In genomic region chr15:92323480-92323879, GRCh38 we compare ENCODE assay signal across 15 cellular contexts.
DNase-seq lines count a peak whose midpoint lies in the region; ATAC-seq, FAIRE-seq and TF ChIP-seq lines count a peak whose summit lies in the region.
"Had no signal": no experiment of that assay in that cellular context is flagged by ENCODE, and none has a peak within 500 bp of the region (broad histone marks: within the 10 kb centered on the region; RNA-seq: fewer than 3 reads in every experiment).

No MANE protein-coding gene starts in this region.

- H3K4me1 ChIP-seq in SK-N-SH (ENCODE audit: control insufficient read depth in 1 of 2, insufficient read depth in 2 of 2, low read depth in 1 of 2, low read length in 1 of 2) (peaks cover 0 to 16% of the 10 kb centered on the region in 2 experiments; a peak in 1 of 4 replicates), GM12878 (ENCODE audit: control insufficient read depth, insufficient read depth, low read length) (no peaks in the 10 kb centered on the region), smooth muscle cell (ENCODE audit: low read depth) (peaks cover 12% of the 10 kb centered on the region), BE2C (peaks cover 5% of the 10 kb centered on the region)
- H3K4me1 ChIP-seq: Caco-2 had no signal

- RAD21 ChIA-PET in GM12878 (lab: Charles Lee; ENCODE audit: unreplicated experiment), result no interaction called here

- H3K4me2 ChIP-seq in SK-N-SH (no peak overlapping the region), GM12878 (ENCODE audit: control insufficient read depth, insufficient read depth) (no peak overlapping the region), smooth muscle cell (no peak overlapping the region)

- CTCF ChIA-PET in SK-N-SH (lab: Yijun Ruan, JAX) (interaction anchor here (0.8 to 1.4 kb wide), 2 partner anchors 19 to 226 kb away, joined by 3 to 4 read pairs; no protein-coding TSS in a partner anchor), GM12878 (lab: Yijun Ruan, JAX) (no interaction called here)

- no peaks in the 10 kb centered on the region for H3K27me3 ChIP-seq in SK-N-SH (ENCODE audit: insufficient read depth)
- no peaks in the 10 kb centered on the region; a peak in 1 of 4 replicates for H3K27me3 ChIP-seq in GM12878 (replicated peaks in 1 of 2; ENCODE audit: control insufficient read depth in 2 of 2, insufficient read depth in 2 of 2, low read length in 1 of 2)
- H3K27me3 ChIP-seq in smooth muscle cell (ENCODE audit: low read depth), result peaks cover 27% of the 10 kb centered on the region
- H3K27me3 ChIP-seq in BE2C, result peaks cover 5% of the 10 kb centered on the region; the same call in 1 of the 2 replicates

- ATAC-seq in SK-N-SH treated with all-trans-retinoic acid at 6 μM for 48 hours (no peak), GM12878 (no peak)
- ATAC-seq: CD8-positive, alpha-beta T cell; HepG2 had no signal

- intact Hi-C loops in GM12878 (cut with micrococcal nuclease; ENCODE audit: unreplicated experiment), result no loop called here

- FAIRE-seq in GM12878 (lab: Jason Lieb, UNC), result no peak
- FAIRE-seq: G401.6, HepG2, HTR-8/SVneo had no signal

- in situ Hi-C loops in GM12878 (cut with MboI), result no loop called here

- TF ChIP-seq POLR2A in GM12878 (IDR thresholded peaks at IDR 0.05; ENCODE audit: low read depth, low read length), result no peak

- TF ChIP-seq RAD21 in SK-N-SH (IDR thresholded peaks at IDR 0.05; ENCODE audit: low read length), result no peak
- TF ChIP-seq RAD21 in GM12878 (IDR thresholded peaks at IDR 0.05; ENCODE audit: insufficient read depth, low read depth, low read length), result no peak

- POLR2A ChIA-PET in SK-N-SH (lab: Yijun Ruan, JAX), result no interaction called here
- POLR2A ChIA-PET in GM12878 (lab: Charles Lee), result no interaction called here

- WGBS in SK-N-SH (ENCODE audit: low lambda C conversion rate), result 22% methylated on average over 3 of the region's 3 CpGs
- 6% methylated on average over 3 of the region's 3 CpGs for whole genome bisulfite sequencing in GM12878 (ENCODE audit: insufficient coverage, insufficient replicate concordance, low lambda C conversion rate, missing lambda C conversion rate)
- 98% methylated on average over 3 of the region's 3 CpGs for WGBS in smooth muscle cell (ENCODE audit: low lambda C conversion rate)

- SMC1A ChIA-PET in GM12878 (lab: Charles Lee; ENCODE audit: uncharacterized antibody, unreplicated experiment), result no interaction called here

- no peak for TF ChIP-seq EP300 in SK-N-SH (IDR thresholded peaks at IDR 0.05; ENCODE audit: borderline replicate concordance in 1 of 2, low read depth in 1 of 2, low read length in 1 of 2)
- no peak for TF ChIP-seq EP300 in GM12878 (IDR thresholded peaks at IDR 0.05; ENCODE audit: borderline replicate concordance in 1 of 2, control insufficient read depth in 1 of 2, low read depth in 2 of 2, low read length in 2 of 2)

- no peak overlapping the region for H3K9ac ChIP-seq in SK-N-SH
- no peak overlapping the region for H3K9ac ChIP-seq in GM12878 (ENCODE audit: control insufficient read depth, insufficient read depth, low read length)
- H3K9ac ChIP-seq in smooth muscle cell (ENCODE audit: low read depth), result no peak overlapping the region

- H3K36me3 ChIP-seq in SK-N-SH (replicated peaks in 1 of 2; ENCODE audit: control insufficient read depth in 1 of 2, insufficient read depth in 2 of 2, low read length in 1 of 2) (no peaks in the 10 kb centered on the region), GM12878 (ENCODE audit: control insufficient read depth in 2 of 2, insufficient read depth in 2 of 2, low read length in 1 of 2) (no peaks in the 10 kb centered on the region), smooth muscle cell (ENCODE audit: low read depth) (no peaks in the 10 kb centered on the region), BE2C (no peaks in the 10 kb centered on the region)

- H4K20me1 ChIP-seq in SK-N-SH (ENCODE audit: insufficient read depth) (no peaks in the 10 kb centered on the region), GM12878 (ENCODE audit: control insufficient read depth, insufficient read depth) (no peaks in the 10 kb centered on the region), smooth muscle cell (ENCODE audit: low read depth) (no peaks in the 10 kb centered on the region)

- peak; percentile 24 for DNase-seq in SK-N-SH
- peak; percentile 90 for DNase-seq in NCI-H1105 treated with DMSO at 0.1 percent for 48 hours (lab: John Stamatoyannopoulos, UW)
- DNase-seq in GM12878 (ENCODE audit: low read depth, low spot score), result no peak
- DNase-seq in midbrain (lab: John Stamatoyannopoulos, UW), result peak; percentile 5
- no peak for DNase-seq in smooth muscle cell (lab: John Stamatoyannopoulos, UW; ENCODE audit: unreplicated experiment)
- no peak for DNase-seq in EL
- no peak for DNase-seq in BE2C
- DNase-seq: Caco-2; CD8-positive, alpha-beta T cell; HCEC 1CT; HFFc6 had no signal

- H3K4me3 ChIP-seq in SK-N-SH (ENCODE audit: low read depth in 2 of 2, low read length in 1 of 2), result no peak overlapping the region
- no peak overlapping the region for H3K4me3 ChIP-seq in GM12878
- H3K4me3 ChIP-seq in smooth muscle cell, result no peak overlapping the region
- no peak overlapping the region for H3K4me3 ChIP-seq in BE2C (ENCODE audit: low read depth, low read length)

- no TSS peak for BruUV-seq in GM12878 (replicated peaks; lab: Mats Ljungman, UMichigan)

- no peak overlapping the region for H2AFZ ChIP-seq in SK-N-SH (ENCODE audit: low read depth)
- H2AFZ ChIP-seq in GM12878 (ENCODE audit: control insufficient read depth, low read depth, low read length), result no peak overlapping the region
- H2AFZ ChIP-seq in smooth muscle cell (ENCODE audit: low read depth), result no peak overlapping the region

- no peak for TF ChIP-seq CTCF in SK-N-SH (IDR thresholded peaks at IDR 0.05)
- no peak for TF ChIP-seq CTCF in GM12878 (IDR thresholded peaks at IDR 0.05 in 2 of 3, conservative IDR thresholded peaks at IDR 0.05 in 1 of 3; ENCODE audit: control insufficient read depth in 2 of 3, extremely low read depth in 1 of 3, insufficient read depth in 1 of 3, low read depth in 3 of 3, low read length in 3 of 3)
- no peak for TF ChIP-seq CTCF in smooth muscle cell (IDR thresholded peaks at IDR 0.05; ENCODE audit: borderline replicate concordance, insufficient read depth, poor library complexity, severe bottlenecking)
- TF ChIP-seq CTCF in BE2C (IDR thresholded peaks at IDR 0.05; ENCODE audit: low read depth, low read length), result no peak

- peak overlapping the region in 1 of 2 experiments; percentile 60; a peak in 1 of 4 replicates for H3K27ac ChIP-seq in SK-N-SH (ENCODE audit: low read depth in 2 of 2, low read length in 1 of 2)
- no peak overlapping the region for H3K27ac ChIP-seq in GM12878 (ENCODE audit: control insufficient read depth, insufficient read depth)
- no peak overlapping the region for H3K27ac ChIP-seq in smooth muscle cell (ENCODE audit: low read depth)

- H3F3A ChIP-seq in SK-N-SH (replicated peaks; ENCODE audit: insufficient read depth) (no peaks in the 10 kb centered on the region), smooth muscle cell (ENCODE audit: low read depth) (no peaks in the 10 kb centered on the region)

- H3K9me3 ChIP-seq in SK-N-SH (no peaks in the 10 kb centered on the region), GM12878 (replicated peaks; ENCODE audit: control insufficient read depth, insufficient read depth, low read length) (no peaks in the 10 kb centered on the region), smooth muscle cell (replicated peaks; ENCODE audit: low read depth) (no peaks in the 10 kb centered on the region), BE2C (no peaks in the 10 kb centered on the region; the same call in 1 of the 2 replicates)
- H3K9me3 ChIP-seq: Caco-2 had no signal

- H3K79me2 ChIP-seq in SK-N-SH (ENCODE audit: insufficient read depth) (no peaks in the 10 kb centered on the region), GM12878 (ENCODE audit: control insufficient read depth, insufficient read depth, low read length) (no peaks in the 10 kb centered on the region), smooth muscle cell (ENCODE audit: low read depth) (no peaks in the 10 kb centered on the region)

- H3K9me2 ChIP-seq in SK-N-SH, result no peaks in the 10 kb centered on the region

TF ChIP-seq in SK-N-SH, 30 proteins besides CTCF, POLR2A, EP300 and RAD21 (continues in another document):
- TF ChIP-seq EZH2phosphoT487 (IDR thresholded peaks at IDR 0.05; ENCODE audit: borderline replicate concordance, low read depth) (no peak), TAF1 (IDR thresholded peaks at IDR 0.05; ENCODE audit: borderline replicate concordance, low read depth, low read length) (no peak), MEF2A (IDR thresholded peaks at IDR 0.05; ENCODE audit: borderline replicate concordance, low read depth) (no peak)

TF ChIP-seq in SK-N-SH treated with all-trans-retinoic acid at 6 μM for 48 hours, 23 proteins besides CTCF, POLR2A, EP300 and RAD21 (continues in another document):
- no peak for TF ChIP-seq ZNF8 (CRISPR knock-in tag; IDR thresholded peaks at IDR 0.05)
- TF ChIP-seq RARB (CRISPR knock-in tag; IDR thresholded peaks at IDR 0.05), result no peak
- no peak for TF ChIP-seq ZNF70 (CRISPR knock-in tag; IDR thresholded peaks at IDR 0.05)
- TF ChIP-seq CSDC2 (CRISPR knock-in tag; IDR thresholded peaks at IDR 0.05), result no peak
- TF ChIP-seq TOX (CRISPR knock-in tag; IDR thresholded peaks at IDR 0.05; ENCODE audit: borderline replicate concordance), result no peak
- TF ChIP-seq ZFP3 (CRISPR knock-in tag; IDR thresholded peaks at IDR 0.05), result no peak
- TF ChIP-seq ARNTL (CRISPR knock-in tag; IDR thresholded peaks at IDR 0.05; ENCODE audit: borderline replicate concordance, low read depth), result no peak

Comparison
In these comparisons a context has a peak if more than half of its experiments do, and no peak if none do; other contexts are left out.
1. DNase-seq: peak in SK-N-SH (single experiment), NCI-H1105 treated with DMSO at 0.1 percent for 48 hours (single experiment) and midbrain (single experiment); none in GM12878 (single experiment), smooth muscle cell (single experiment), EL (single experiment) and BE2C (single experiment).
2. Of the 26 proteins assayed by ChIP-seq in both GM12878 and SK-N-SH: peak only in GM12878: USF1; only in SK-N-SH: none; in both: none; in neither: 25.